Comparison of ENCODE assay signal across 14 cellular contexts in the genomic region with DNA sequence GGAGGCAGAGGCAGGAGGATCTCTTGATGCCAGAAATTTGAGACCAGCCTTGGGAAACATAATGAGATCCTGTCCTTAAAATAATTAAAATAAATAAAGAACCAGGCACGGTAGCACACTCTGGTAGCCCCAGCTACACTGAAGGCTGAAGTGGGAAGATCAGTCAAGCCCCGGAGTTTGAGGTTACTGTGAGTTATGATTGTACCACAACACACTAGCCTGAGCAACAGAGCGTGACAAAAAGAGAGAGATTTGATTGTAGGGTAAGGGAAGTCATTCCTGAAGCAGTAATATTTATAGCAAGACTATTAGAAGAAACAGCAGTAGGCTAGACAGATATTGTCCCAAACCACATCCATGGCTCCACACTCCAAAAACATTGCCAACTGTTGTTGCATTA.
DNase-seq lines count a peak whose midpoint lies in the region; ATAC-seq, FAIRE-seq and TF ChIP-seq lines count a peak whose summit lies in the region.
"Had no signal": no experiment of that assay in that cellular context is flagged by ENCODE, and none has a peak within 500 bp of the region (broad histone marks: within the 10 kb centered on the region; RNA-seq: fewer than 3 reads in every experiment).

No MANE protein-coding gene starts in this region.

- ATAC-seq in GM19452 (IDR thresholded peaks at IDR 0.05; ENCODE audit: unreplicated experiment), result peak; percentile 38
- ATAC-seq in HG02840 (IDR thresholded peaks at IDR 0.05; ENCODE audit: low FRiP score, unreplicated experiment), result peak; percentile 53
- ATAC-seq in HG03442 (IDR thresholded peaks at IDR 0.05; ENCODE audit: unreplicated experiment), result peak; percentile 52
- no peak for ATAC-seq in activated CD8-positive, alpha-beta T cell treated with anti-CD3 and anti-CD28 coated beads for 36 hours
- ATAC-seq: activated T-cell treated with anti-CD3 and anti-CD28 coated beads, Interleukin-2, amount 50 U/mL, for 4 hours; left cardiac atrium had no signal

- TF ChIP-seq CTCF in activated CD8-positive, alpha-beta T cell treated with anti-CD3 and anti-CD28 coated beads for 36 hours (IDR thresholded peaks at IDR 0.05), result no peak

- intact Hi-C loops in activated CD8-positive, alpha-beta T cell treated with anti-CD3 and anti-CD28 coated beads for 36 hours (cut with micrococcal nuclease), result no loop called here

- CTCF ChIA-PET in activated CD8-positive, alpha-beta T cell treated with anti-CD3 and anti-CD28 coated beads for 36 hours (lab: Charles Lee), result no interaction called here

- no peaks in the 10 kb centered on the region for H3K4me1 Mint-ChIP-seq in activated CD8-positive, alpha-beta T cell treated with anti-CD3 and anti-CD28 coated beads for 36 hours (ENCODE audit: low read depth)

- POLR2A ChIA-PET in activated CD8-positive, alpha-beta T cell treated with anti-CD3 and anti-CD28 coated beads for 36 hours (lab: Charles Lee), result no interaction called here

- H3K9me3 Mint-ChIP-seq in activated CD8-positive, alpha-beta T cell treated with anti-CD3 and anti-CD28 coated beads for 36 hours, result peaks cover 5% of the 10 kb centered on the region

- FAIRE-seq in GM12891 (lab: Jason Lieb, UNC) (peak; percentile 64), HTR-8/SVneo (lab: Jason Lieb, UNC) (no peak)

- DNase-seq in GM12891 (ENCODE audit: insufficient read length, low spot score) (no peak), HTR-8/SVneo (ENCODE audit: insufficient read length, low spot score) (no peak), UCSD-AML1 (lab: John Stamatoyannopoulos, UW; ENCODE audit: unreplicated experiment) (no peak)
- no peak for DNase-seq in activated CD4-positive, alpha-beta T cell treated with anti-CD3 and anti-CD28 coated beads for 4 hours
- no peak for DNase-seq in activated CD8-positive, alpha-beta T cell treated with anti-CD3 and anti-CD28 coated beads for 36 hours
- DNase-seq: activated T-cell treated with anti-CD3 and anti-CD28 coated beads, Interleukin-2, amount 50 U/mL, for 4 hours; left cardiac atrium; NCI-H1694; NCI-H774; stimulated activated CD4-positive, alpha-beta T cell treated with anti-CD3 and anti-CD28 coated beads, Interleukin-1b, Interleukin-23, amount 100 ng/mL, for 48 hours had no signal

- no peak overlapping the region for H3K4me3 Mint-ChIP-seq in activated CD8-positive, alpha-beta T cell treated with anti-CD3 and anti-CD28 coated beads for 36 hours
- H3K4me3 Mint-ChIP-seq: activated T-cell treated with anti-CD3 and anti-CD28 coated beads, Interleukin-2, amount 50 U/mL, for 4 hours; T-helper 1 cell treated with Interleukin-12 subunit alpha and Interleukin-12 subunit beta and Interleukin-4 antibody, amounts not matched to agents 30 μg/mL and 1 μg/mL, for 36 hours had no signal

- TF ChIP-seq POLR2A in GM12891 (IDR thresholded peaks at IDR 0.05; ENCODE audit: low read depth, low read length), result no peak

- H3K36me3 Mint-ChIP-seq in activated CD8-positive, alpha-beta T cell treated with anti-CD3 and anti-CD28 coated beads for 36 hours (ENCODE audit: low read depth), result no peaks in the 10 kb centered on the region

- H3K27ac Mint-ChIP-seq in activated CD8-positive, alpha-beta T cell treated with anti-CD3 and anti-CD28 coated beads for 36 hours, result no peak overlapping the region
- H3K27ac Mint-ChIP-seq: T-helper 1 cell treated with Interleukin-12 subunit alpha and Interleukin-12 subunit beta and Interleukin-4 antibody, amounts not matched to agents 30 μg/mL and 1 μg/mL, for 36 hours had no signal

- no peaks in the 10 kb centered on the region for H3K27me3 Mint-ChIP-seq in activated CD8-positive, alpha-beta T cell treated with anti-CD3 and anti-CD28 coated beads for 36 hours

TF ChIP-seq in GM12891, 5 proteins besides CTCF, POLR2A, EP300 and RAD21:
- TF ChIP-seq PAX5 (IDR thresholded peaks at IDR 0.05; ENCODE audit: insufficient read depth, low read length, severe bottlenecking), result peak; percentile 93
- TF ChIP-seq SPI1 (IDR thresholded peaks at IDR 0.05; ENCODE audit: low read depth, low read length), result no peak
